Comparison of ENCODE assay signal across 15 cellular contexts in genomic region chr16:76780556-76780955, GRCh38.
"Had no signal": no experiment of that assay in that cellular context is flagged by ENCODE, and none has a peak within 500 bp of the region (broad histone marks: within the 10 kb centered on the region; RNA-seq: fewer than 3 reads in every experiment).

No MANE protein-coding gene starts in this region.

- H3K4me3 Mint-ChIP-seq: activated CD8-positive, alpha-beta T cell treated with anti-CD3 and anti-CD28 coated beads, Interleukin-2, amount 10 ng/mL, durations not matched to agents 7 days and 5 days; stimulated activated effector memory CD8-positive, alpha-beta T cell treated with anti-CD3 and anti-CD28 coated beads, Interleukin-12 subunit alpha, Interleukin-12 subunit beta, amount 100 ng/mL, for 72 hours; WTC11 had no signal

- H3K9me3 ChIP-seq: colonic mucosa, esophagus squamous epithelium, psoas muscle had no signal

- H3K4me1 Mint-ChIP-seq: stimulated activated effector memory CD8-positive, alpha-beta T cell treated with anti-CD3 and anti-CD28 coated beads, Interleukin-12 subunit alpha, Interleukin-12 subunit beta, amount 100 ng/mL, for 72 hours; WTC11 had no signal

- H3K36me3 Mint-ChIP-seq: stimulated activated effector memory CD8-positive, alpha-beta T cell treated with anti-CD3 and anti-CD28 coated beads, Interleukin-12 subunit alpha, Interleukin-12 subunit beta, amount 100 ng/mL, for 72 hours had no signal

- H3K27ac ChIP-seq: colonic mucosa, esophagus squamous epithelium, heart left ventricle, psoas muscle, tibial nerve had no signal

- DNase-seq: activated CD4-positive, alpha-beta T cell treated with anti-CD3 and anti-CD28 coated beads for 4 hours; activated CD8-positive, alpha-beta memory T cell treated with anti-CD3 and anti-CD28 coated beads, Interleukin-2, amount 50 U/mL, for 4 hours; activated CD8-positive, alpha-beta T cell treated with anti-CD3 and anti-CD28 coated beads, Interleukin-2, amount 10 ng/mL, durations not matched to agents 7 days and 5 days; activated T-cell treated with anti-CD3 and anti-CD28 coated beads, Interleukin-2, amount 50 U/mL, for 48 hours; colonic mucosa; esophagus squamous epithelium; heart left ventricle; left colon; midbrain; psoas muscle; substantia nigra had no signal

- H3K4me3 ChIP-seq: colonic mucosa, esophagus squamous epithelium, heart left ventricle, lung, psoas muscle, tibial nerve had no signal

- H3K27ac Mint-ChIP-seq: activated CD8-positive, alpha-beta T cell treated with anti-CD3 and anti-CD28 coated beads, Interleukin-2, amount 10 ng/mL, durations not matched to agents 7 days and 5 days; stimulated activated effector memory CD8-positive, alpha-beta T cell treated with anti-CD3 and anti-CD28 coated beads, Interleukin-12 subunit alpha, Interleukin-12 subunit beta, amount 100 ng/mL, for 72 hours; WTC11 had no signal

- ATAC-seq: activated CD8-positive, alpha-beta T cell treated with anti-CD3 and anti-CD28 coated beads, Interleukin-2, amount 10 ng/mL, durations not matched to agents 7 days and 5 days; heart left ventricle; left colon; psoas muscle; stimulated activated effector memory CD8-positive, alpha-beta T cell treated with anti-CD3 and anti-CD28 coated beads, Interleukin-12 subunit alpha, Interleukin-12 subunit beta, amount 100 ng/mL, for 72 hours; WTC11 had no signal
